ENCODE assay signal across 10 cellular contexts in genomic region chr15:89828324-89829145, GRCh38. TPM values are rescaled to one million over a fixed set of nuclear protein-coding genes. Genes with fewer than 3 reads are reported as not detected.
A peak's percentile ranks its signal among the peaks of the same experiment; 100 is the strongest.
DNase-seq lines count a peak whose midpoint lies in the region; ATAC-seq, FAIRE-seq and TF ChIP-seq lines count a peak whose summit lies in the region.
"Had no signal": no experiment of that assay in that cellular context is flagged by ENCODE, and none has a peak within 500 bp of the region (broad histone marks: within the 10 kb centered on the region; RNA-seq: fewer than 3 reads in every experiment).

No MANE protein-coding gene starts in this region.

- H3K9me3 Mint-ChIP-seq in HFFc6, result no peaks in the 10 kb centered on the region
- no peaks in the 10 kb centered on the region for H3K9me3 Mint-ChIP-seq in activated naive CD4-positive, alpha-beta T cell treated with anti-CD3 and anti-CD28 coated beads, Interleukin-2, amount 50 U/mL, for 72 hours

- H2AFZ ChIP-seq in HepG2 (ENCODE audit: low read length), result no peak overlapping the region

- H3K27me3 Mint-ChIP-seq in HFFc6 (ENCODE audit: insufficient read depth), result peaks cover 3% of the 10 kb centered on the region; the same call in 1 of the 2 replicates

- H3K27ac Mint-ChIP-seq in HFFc6, result peak overlapping the region; percentile 89
- peak overlapping the region in 1 of 2 donors; percentile 22 for H3K27ac Mint-ChIP-seq in activated naive CD4-positive, alpha-beta T cell treated with anti-CD3 and anti-CD28 coated beads, Interleukin-2, amount 50 U/mL, for 72 hours

- no peak overlapping the region for H3K9ac ChIP-seq in HepG2 (ENCODE audit: insufficient read depth, low read depth, low read length)

- peaks cover 0 to 9% of the 10 kb centered on the region in 2 experiments; a peak in 1 of 5 replicates for H3K27me3 ChIP-seq in HepG2 (ENCODE audit: control insufficient read depth in 1 of 2, insufficient read depth in 2 of 2, low read length in 2 of 2)

- H3K79me2 ChIP-seq in HepG2 (ENCODE audit: insufficient read depth, low read length), result no peaks in the 10 kb centered on the region

- TF ChIP-seq RAD21 in HepG2 (CRISPR knock-in tag; IDR thresholded peaks at IDR 0.05), result no peak

- H3K4me1 Mint-ChIP-seq in HFFc6 (ENCODE audit: low read depth), result peaks cover 59% of the 10 kb centered on the region

- ATAC-seq in HepG2, result peak; percentile 80
- no peak for ATAC-seq in activated naive CD4-positive, alpha-beta T cell treated with anti-CD3 and anti-CD28 coated beads, Interleukin-2, amount 50 U/mL, for 72 hours

- CTCF ChIA-PET in HepG2 (lab: Yijun Ruan, JAX; ENCODE audit: low intra/inter-chr PET ratio, low total read pairs), result no interaction called here

- FAIRE-seq in HepG2 (lab: Jason Lieb, UNC), result peak; percentile 56

- TF ChIP-seq EP300 in HepG2 (IDR thresholded peaks at IDR 0.05; ENCODE audit: low read depth in 2 of 2, low read length in 2 of 2), result no peak
- TF ChIP-seq EP300 in HepG2 (CRISPR knock-in tag; IDR thresholded peaks at IDR 0.05; ENCODE audit: borderline replicate concordance), result no peak

- DNase-seq in HFFc6, result peak; percentile 74
- peak; percentile 50 for DNase-seq in choroid plexus epithelial cell (ENCODE audit: low read depth)
- no peak for DNase-seq in HepG2 (ENCODE audit: low spot score)
- peak; percentile 80 for DNase-seq in stromal cell of bone marrow (ENCODE audit: low read depth)
- DNase-seq in ACHN, result no peak
- no peak for DNase-seq in DMS53 (lab: John Stamatoyannopoulos, UW)
- DNase-seq in NCI-H1092 treated with DMSO at 0.1 percent for 48 hours (lab: John Stamatoyannopoulos, UW), result no peak
- DNase-seq in activated naive CD4-positive, alpha-beta T cell treated with anti-CD3 and anti-CD28 coated beads, Interleukin-2, amount 50 U/mL, for 72 hours (ENCODE audit: low spot score in 2 of 2), result no peak
- DNase-seq: activated CD4-positive, alpha-beta T cell treated with anti-CD3 and anti-CD28 coated beads, Interleukin-2, amount 50 U/mL, for 4 hours; effector memory CD4-positive, alpha-beta T cell had no signal

- TF ChIP-seq CTCF in HFFc6 (IDR thresholded peaks at IDR 0.05), result no peak
- TF ChIP-seq CTCF in choroid plexus epithelial cell (conservative IDR thresholded peaks at IDR 0.05; ENCODE audit: low read depth, low read length), result no peak
- TF ChIP-seq CTCF in HepG2 (CRISPR knock-in tag; IDR thresholded peaks at IDR 0.05), result 0 out of 2 replicates have a peak, but pooled peaks have one; percentile 23

- no peaks in the 10 kb centered on the region for H3K9me3 ChIP-seq in HepG2 (ENCODE audit: low read length)

- TF ChIP-seq POLR2A in HepG2 (IDR thresholded peaks at IDR 0.05; ENCODE audit: insufficient read depth in 1 of 2, low read depth in 2 of 2, low read length in 2 of 2), result no peak

- peak overlapping the region; percentile 65 for H3K4me2 ChIP-seq in HepG2 (ENCODE audit: low read depth, low read length)

- POLR2A ChIA-PET in HepG2 (lab: Yijun Ruan, JAX), result interaction anchor here (0.8 to 2.2 kb wide), 5 partner anchors 10 to 22 kb away, joined by 3 to 8 read pairs (median 3); partner anchors contain the start of gene ANPEP

- H3K27ac ChIP-seq in HepG2 (ENCODE audit: extremely low read length, insufficient read depth, low read length), result no peak overlapping the region

- in situ Hi-C loops in HepG2 (cut with HindIII; ENCODE audit: extremely low pct_ligation_motif_present, low pct_unique_long_range_greater_than_20kb), result no loop called here
- in situ Hi-C loops in ACHN (cut with HindIII; ENCODE audit: low pct_ligation_motif_present, low pct_unique_long_range_greater_than_20kb, low sequenced_read_pairs), result no loop called here

- H3K4me3 ChIP-seq in choroid plexus epithelial cell (ENCODE audit: low read depth, low read length) (no peak overlapping the region), HepG2 (replicated peaks in 1 of 3; ENCODE audit: insufficient read depth in 1 of 3, low read depth in 2 of 3, low read length in 3 of 3) (peak overlapping the region in 2 of 3 experiments; percentile 31 to 47; a peak in 3 of 6 replicates)

- 11% methylated on average over 10 of the region's 16 CpGs for WGBS in HepG2 (ENCODE audit: low lambda C conversion rate)

- H3K4me1 ChIP-seq in HepG2 (ENCODE audit: insufficient read depth, low read length), result peaks cover 52% of the 10 kb centered on the region

- H3K36me3 Mint-ChIP-seq in HFFc6 (ENCODE audit: low read depth), result peaks cover 19% of the 10 kb centered on the region
- H3K36me3 Mint-ChIP-seq in activated naive CD4-positive, alpha-beta T cell treated with anti-CD3 and anti-CD28 coated beads, Interleukin-2, amount 50 U/mL, for 72 hours, result no peaks in the 10 kb centered on the region

- H3K36me3 ChIP-seq in HepG2 (replicated peaks in 1 of 2; ENCODE audit: control insufficient read depth in 1 of 2, insufficient read depth in 2 of 2, low read length in 2 of 2), result peaks cover 1 to 2% of the 10 kb centered on the region in 2 experiments; a peak in 2 of 5 replicates

- H4K20me1 ChIP-seq in HepG2 (ENCODE audit: insufficient read depth, low read length), result no peaks in the 10 kb centered on the region

- intact Hi-C loops in HepG2 (cut with micrococcal nuclease; ENCODE audit: unreplicated experiment), result no loop called here

- BruUV-seq in HepG2 (replicated peaks; lab: Mats Ljungman, UMichigan), result no TSS peak

- peak overlapping the region; percentile 61 for H3K4me3 Mint-ChIP-seq in HFFc6

TF ChIP-seq in HepG2, 621 proteins besides CTCF, POLR2A, EP300 and RAD21 (continues in another document):
- TF ChIP-seq ZNF501 (CRISPR knock-in tag; IDR thresholded peaks at IDR 0.05) (0 out of 2 replicates have a peak, but pooled peaks have one; percentile 34), RXRB (CRISPR knock-in tag; IDR thresholded peaks at IDR 0.05; ENCODE audit: borderline replicate concordance) (peak; percentile 39; the same call in 1 of the 2 replicates), DR1 (CRISPR knock-in tag; IDR thresholded peaks at IDR 0.05) (0 out of 2 replicates have a peak, but pooled peaks have one; percentile 38), ZNF446 (CRISPR knock-in tag; IDR thresholded peaks at IDR 0.05) (no peak), SAP130 (CRISPR knock-in tag; IDR thresholded peaks at IDR 0.05; ENCODE audit: low read depth) (peak; percentile 11; the same call in 1 of the 2 replicates)

RNA-seq across cellular contexts. Expression of gene ANPEP, which starts 13.9 kb away (rescaled TPM):
- 100 to 1,000 TPM; 502 to 857 (median 524) TPM for total RNA-seq in HFFc6 (2021; fragmentation: NEBNext Ultra II Directional; extraction: Animal tissue kit (Norgen Biotek cat#: 25700))
- 34.6 and 60.4 TPM in 2 replicates for total RNA-seq in HepG2 (2016; rRNA removed; fragmentation: Illumina TruSeq; extraction: Trizol)
- total RNA-seq in HepG2 (2016; cell fraction: cytosol; rRNA removed; fragmentation: Illumina TruSeq; extraction: Trizol; ENCODE audit: low read depth), result 15.6 and 16.8 TPM in 2 replicates
- 26.1 and 65.2 TPM in 2 replicates for total RNA-seq in HepG2 (2016; cell fraction: insoluble cytoplasmic fraction; rRNA removed; fragmentation: Illumina TruSeq; extraction: Trizol)
- total RNA-seq in HepG2 (2016; cell fraction: membrane; rRNA removed; fragmentation: Illumina TruSeq; extraction: Trizol), result 26.0 and 27.7 TPM in 2 replicates
- 86.6 and 113 TPM in 2 replicates for total RNA-seq in HepG2 (2016; cell fraction: nucleus; rRNA removed; fragmentation: Illumina TruSeq; extraction: Trizol)
- polyA plus RNA-seq in HepG2 (2011; rRNA removed), result 91.6 and 133 TPM in 2 replicates
- 71.6 and 76.1 TPM in 2 replicates for polyA plus RNA-seq in HepG2 (2011; cell fraction: cytosol; rRNA removed)
- polyA plus RNA-seq in HepG2 (2011; cell fraction: nucleus; rRNA removed), result 264 and 286 TPM in 2 replicates
- 157 and 182 TPM in 2 replicates for polyA plus RNA-seq in HepG2 (2012)
- 14.0 and 14.9 TPM in 2 replicates for polyA plus RNA-seq in HepG2 (2016; cell fraction: cytosol; fragmentation: Illumina TruSeq; extraction: Trizol; ENCODE audit: low read depth)
- polyA plus RNA-seq in HepG2 (2016; cell fraction: insoluble cytoplasmic fraction; fragmentation: Illumina TruSeq; extraction: Trizol; ENCODE audit: low read depth), result 44.3 and 62.9 TPM in 2 replicates
- polyA plus RNA-seq in HepG2 (2016; cell fraction: membrane; fragmentation: Illumina TruSeq; extraction: Trizol; ENCODE audit: low read depth), result 31.7 and 35.7 TPM in 2 replicates
- polyA plus RNA-seq in HepG2 (2016; cell fraction: nucleus; fragmentation: Illumina TruSeq; extraction: Trizol; ENCODE audit: insufficient read depth, low read depth), result 327 and 338 TPM in 2 replicates
- 0.07 and 103 TPM in 2 replicates for polyA minus RNA-seq in HepG2 (2011; rRNA and poly(A)+ RNA removed; ENCODE audit: low replicate concordance)
- polyA minus RNA-seq in HepG2 (2011; cell fraction: cytosol; rRNA and poly(A)+ RNA removed), result 60.8 and 79.8 TPM in 2 replicates
- 44.8 and 60.0 TPM in 2 replicates for polyA minus RNA-seq in HepG2 (2011; cell fraction: nucleus; rRNA and poly(A)+ RNA removed)
- total RNA-seq in activated naive CD4-positive, alpha-beta T cell treated with anti-CD3 and anti-CD28 coated beads, Interleukin-2, amount 50 U/mL, for 72 hours, result under 1 TPM; 0.33 to 0.34 TPM

RNA-seq across cellular contexts. Expression of gene MESP2, which starts 52.4 kb away (rescaled TPM):
- total RNA-seq in HFFc6 (2021; fragmentation: NEBNext Ultra II Directional; extraction: Animal tissue kit (Norgen Biotek cat#: 25700)), result under 1 TPM in 3 of 6 experiments, not detected in 3; 0.19 to 0.26 (median 0.21) TPM
- not detected in 2 replicates for total RNA-seq in HepG2 (2016; rRNA removed; fragmentation: Illumina TruSeq; extraction: Trizol)
- total RNA-seq in HepG2 (2016; cell fraction: cytosol; rRNA removed; fragmentation: Illumina TruSeq; extraction: Trizol; ENCODE audit: low read depth), result not detected in 2 replicates
- total RNA-seq in HepG2 (2016; cell fraction: insoluble cytoplasmic fraction; rRNA removed; fragmentation: Illumina TruSeq; extraction: Trizol), result 0.13 TPM in 1 of 2 replicates, not detected in the other
- total RNA-seq in HepG2 (2016; cell fraction: membrane; rRNA removed; fragmentation: Illumina TruSeq; extraction: Trizol), result not detected in 2 replicates
- not detected in 2 replicates for total RNA-seq in HepG2 (2016; cell fraction: nucleus; rRNA removed; fragmentation: Illumina TruSeq; extraction: Trizol)
- not detected in 2 replicates for polyA plus RNA-seq in HepG2 (2011; rRNA removed)
- polyA plus RNA-seq in HepG2 (2011; cell fraction: cytosol; rRNA removed), result not detected in 2 replicates
- not detected in 2 replicates for polyA plus RNA-seq in HepG2 (2011; cell fraction: nucleus; rRNA removed)
- not detected in 2 replicates for polyA plus RNA-seq in HepG2 (2012)
- not detected in 2 replicates for polyA plus RNA-seq in HepG2 (2016; cell fraction: cytosol; fragmentation: Illumina TruSeq; extraction: Trizol; ENCODE audit: low read depth)
- polyA plus RNA-seq in HepG2 (2016; cell fraction: insoluble cytoplasmic fraction; fragmentation: Illumina TruSeq; extraction: Trizol; ENCODE audit: low read depth), result not detected in 2 replicates
- not detected in 2 replicates for polyA plus RNA-seq in HepG2 (2016; cell fraction: membrane; fragmentation: Illumina TruSeq; extraction: Trizol; ENCODE audit: low read depth)
- not detected in 2 replicates for polyA plus RNA-seq in HepG2 (2016; cell fraction: nucleus; fragmentation: Illumina TruSeq; extraction: Trizol; ENCODE audit: insufficient read depth, low read depth)
- not detected in 2 replicates for polyA minus RNA-seq in HepG2 (2011; rRNA and poly(A)+ RNA removed; ENCODE audit: low replicate concordance)
- polyA minus RNA-seq in HepG2 (2011; cell fraction: cytosol; rRNA and poly(A)+ RNA removed), result not detected in 2 replicates
- not detected in 2 replicates for polyA minus RNA-seq in HepG2 (2011; cell fraction: nucleus; rRNA and poly(A)+ RNA removed)
- total RNA-seq in activated naive CD4-positive, alpha-beta T cell treated with anti-CD3 and anti-CD28 coated beads, Interleukin-2, amount 50 U/mL, for 72 hours, result not detected

Comparison
In these comparisons a context has a peak if more than half of its experiments do, and no peak if none do; other contexts are left out.
1. DNase-seq: peak in HFFc6 (single experiment), choroid plexus epithelial cell (single experiment) and stromal cell of bone marrow (single experiment); none in HepG2 (single experiment), ACHN (single experiment), DMS53 (single experiment), NCI-H1092 treated with DMSO at 0.1 percent for 48 hours (single experiment) and activated naive CD4-positive, alpha-beta T cell treated with anti-CD3 and anti-CD28 coated beads, Interleukin-2, amount 50 U/mL, for 72 hours (0 of 2).
2. RNA of gene ANPEP, which starts 13.9 kb away (total RNA-seq): 502 to 857 TPM in HFFc6 and 15.6 to 113 TPM in HepG2; 0.33 to 0.34 TPM in activated naive CD4-positive, alpha-beta T cell treated with anti-CD3 and anti-CD28 coated beads, Interleukin-2, amount 50 U/mL, for 72 hours; every median in the first group is over 10 times any median in the second.